Comparison of ENCODE assay signal across 7 cellular contexts in the genomic region with DNA sequence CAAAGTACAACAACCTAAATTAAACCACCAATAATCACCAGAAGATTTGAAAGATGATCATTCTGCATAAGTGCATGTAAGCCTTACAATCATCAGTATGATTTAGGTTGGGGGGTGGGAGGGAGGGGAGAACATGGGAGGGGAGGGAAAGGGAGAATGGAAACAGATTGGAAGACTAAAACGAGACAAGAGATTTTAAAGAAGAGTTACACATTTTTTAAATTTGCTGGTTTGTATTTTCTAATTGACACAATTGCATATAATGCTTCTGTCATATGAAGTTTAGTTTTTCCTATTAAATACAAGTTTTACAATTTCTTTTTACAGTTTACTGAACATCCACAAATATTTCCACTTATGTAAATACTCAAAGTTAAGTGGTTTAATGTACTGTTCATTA.
"Had no signal": no experiment of that assay in that cellular context is flagged by ENCODE, and none has a peak within 500 bp of the region (broad histone marks: within the 10 kb centered on the region; RNA-seq: fewer than 3 reads in every experiment).

No MANE protein-coding gene starts in this region.

- H3K9ac ChIP-seq: KMS-11 had no signal

- H3K4me3 Mint-ChIP-seq: IgD-negative memory B cell had no signal

- ATAC-seq: K562 had no signal

- H3K4me3 ChIP-seq: K562 had no signal

- H3K27me3 Mint-ChIP-seq: IgD-negative memory B cell had no signal

- FAIRE-seq: HTR-8/SVneo, K562 had no signal

- H3K4me2 ChIP-seq: KMS-11 had no signal

- H3K4me1 Mint-ChIP-seq: IgD-negative memory B cell had no signal

- DNase-seq: KBM-7, KG1 had no signal

- H3K27ac ChIP-seq: HL-60, KMS-11 had no signal

- H3K27ac Mint-ChIP-seq: IgD-negative memory B cell had no signal
